Comparison of ENCODE assay signal across 9 cellular contexts in the genomic region with DNA sequence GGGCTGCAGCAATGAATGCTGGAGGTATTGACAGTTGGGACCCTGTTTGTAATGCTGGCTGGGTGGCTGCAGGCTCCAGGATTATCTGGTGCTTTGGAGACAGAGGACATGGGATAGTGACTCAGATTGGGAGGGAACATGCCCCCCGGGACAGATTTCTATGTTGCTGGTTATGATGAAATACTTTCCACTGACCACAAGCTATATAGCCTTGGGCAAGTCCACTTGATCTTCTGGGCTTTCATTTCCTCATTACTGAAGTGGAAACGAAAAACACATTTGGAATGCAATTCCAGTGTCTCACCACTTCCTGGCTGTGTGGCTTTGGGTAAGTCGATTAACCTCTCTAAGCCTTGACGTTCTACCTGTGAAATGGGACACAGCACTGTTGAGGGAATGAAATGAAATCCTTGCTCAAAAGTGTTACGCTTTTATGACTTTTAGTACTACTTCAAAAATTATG. TPM values are rescaled to one million over a fixed set of nuclear protein-coding genes. Genes with fewer than 3 reads are reported as not detected.
DNase-seq lines count a peak whose midpoint lies in the region; ATAC-seq and TF ChIP-seq lines count a peak whose summit lies in the region.
"Had no signal": no experiment of that assay in that cellular context is flagged by ENCODE, and none has a peak within 500 bp of the region (broad histone marks: within the 10 kb centered on the region; RNA-seq: fewer than 3 reads in every experiment).

No MANE protein-coding gene starts in this region.

- H3K4me1 Mint-ChIP-seq in naive thymus-derived CD8-positive, alpha-beta T cell = peaks cover 9 to 38% (median 28%) of the 10 kb centered on the region in 4 donors

- H3K27ac ChIP-seq in breast epithelium (peak overlapping the region; percentile 7 to 73), mesendoderm (ENCODE audit: low read depth, low read length) (no peak overlapping the region)

- TF ChIP-seq CTCF in AG04449 (IDR thresholded peaks at IDR 0.05; ENCODE audit: insufficient read depth, low read length, missing control alignments) = no peak
- peak in 2 of 3 donors; percentile 51 to 53 for TF ChIP-seq CTCF in breast epithelium (IDR thresholded peaks at IDR 0.05)

- no peak overlapping the region for H2BK5ac ChIP-seq in mesendoderm (ENCODE audit: low read length)

- H4K8ac ChIP-seq in mesendoderm (ENCODE audit: low read depth, low read length) = no peak overlapping the region

- POLR2A ChIA-PET in AG04449 (lab: Yijun Ruan, JAX) = no interaction called here
- POLR2A ChIA-PET in naive thymus-derived CD8-positive, alpha-beta T cell (lab: Charles Lee) = no interaction called here

- no peak overlapping the region for H3K4me2 ChIP-seq in mesendoderm (ENCODE audit: low read length)

- H2BK120ac ChIP-seq in mesendoderm (ENCODE audit: low read depth, low read length) = no peak overlapping the region

- CTCF ChIA-PET in AG04449 (lab: Yijun Ruan, JAX) = interaction anchor here (1.8 kb wide), 1 partner anchor 18 kb away, joined by 7 read pairs; no protein-coding TSS in a partner anchor

- H3K27me3 Mint-ChIP-seq in naive thymus-derived CD8-positive, alpha-beta T cell = no peaks in the 10 kb centered on the region
- H3K27me3 Mint-ChIP-seq: central memory CD8-positive, alpha-beta T cell had no signal

- no peak overlapping the region for H3K23ac ChIP-seq in mesendoderm (ENCODE audit: low read length)

- H3K4me3 ChIP-seq in AG04449 (ENCODE audit: low read depth, low read length) (no peak overlapping the region), breast epithelium (no peak overlapping the region), mesendoderm (ENCODE audit: low read length) (no peak overlapping the region)

- no peaks in the 10 kb centered on the region for H3K9me3 Mint-ChIP-seq in naive thymus-derived CD8-positive, alpha-beta T cell
- H3K9me3 Mint-ChIP-seq: central memory CD8-positive, alpha-beta T cell had no signal

- no peak overlapping the region for H3K4me3 Mint-ChIP-seq in naive thymus-derived CD8-positive, alpha-beta T cell
- H3K4me3 Mint-ChIP-seq: central memory CD8-positive, alpha-beta T cell had no signal

- H3K18ac ChIP-seq in mesendoderm (ENCODE audit: low read length) = no peak overlapping the region

- no peaks in the 10 kb centered on the region for H3K27me3 ChIP-seq in breast epithelium
- no peaks in the 10 kb centered on the region for H3K27me3 ChIP-seq in mesendoderm (ENCODE audit: insufficient read depth, low read length, poor library complexity)

- H3K27ac Mint-ChIP-seq in naive thymus-derived CD8-positive, alpha-beta T cell = peak overlapping the region in 2 of 10 donors; percentile 6 to 38

- H3K9ac ChIP-seq in mesendoderm (ENCODE audit: low read length) = no peak overlapping the region

- no CpG with 5 or more reads among the region's 5 CpGs for WGBS in mesendoderm (ENCODE audit: extremely low coverage, insufficient coverage, low lambda C conversion rate)

- H3K9me3 ChIP-seq in breast epithelium = no peaks in the 10 kb centered on the region

- no peak overlapping the region for H3K56ac ChIP-seq in mesendoderm (ENCODE audit: low read length)

- intact Hi-C loops in breast epithelium (cut with DNase I; ENCODE audit: low total_unique reads) = no loop called here

- no peak overlapping the region for H2BK15ac ChIP-seq in mesendoderm (replicated peaks; ENCODE audit: low read depth)

- no peaks in the 10 kb centered on the region for H3K79me2 ChIP-seq in mesendoderm (ENCODE audit: control insufficient read depth, insufficient read depth, low read length)

- no peak overlapping the region for H4K5ac ChIP-seq in mesendoderm (ENCODE audit: low read length)

- TF ChIP-seq POLR2A in breast epithelium (IDR thresholded peaks at IDR 0.05) = no peak

- no peaks in the 10 kb centered on the region for H3K36me3 Mint-ChIP-seq in naive thymus-derived CD8-positive, alpha-beta T cell

- peak; percentile 55 for ATAC-seq in GM21529 (IDR thresholded peaks at IDR 0.05; ENCODE audit: unreplicated experiment)
- no peak for ATAC-seq in naive thymus-derived CD8-positive, alpha-beta T cell

- peak; percentile 96 for DNase-seq in AG04449 (ENCODE audit: low read depth, low spot score)
- peak; percentile 97 for DNase-seq in NOMO-1 treated with DMSO at 0.1 percent for 48 hours (lab: John Stamatoyannopoulos, UW; ENCODE audit: unreplicated experiment)
- peak in 1 of 2 donors; percentile 75 for DNase-seq in breast epithelium (ENCODE audit: low spot score in 2 of 2)
- peak; percentile 45 for DNase-seq in mesendoderm
- no peak for DNase-seq in NCI-H1092 treated with DMSO at 0.1 percent for 48 hours (lab: John Stamatoyannopoulos, UW)
- no peak for DNase-seq in effector CD4-positive, alpha-beta T cell
- DNase-seq in naive thymus-derived CD8-positive, alpha-beta T cell = no peak

- H3K36me3 ChIP-seq in breast epithelium (no peaks in the 10 kb centered on the region), mesendoderm (ENCODE audit: control insufficient read depth, insufficient read depth, low read length) (no peaks in the 10 kb centered on the region)

- H3K79me1 ChIP-seq in mesendoderm (ENCODE audit: low read length) = no peaks in the 10 kb centered on the region

- no peaks in the 10 kb centered on the region for H3K4me1 ChIP-seq in breast epithelium
- H3K4me1 ChIP-seq in mesendoderm (ENCODE audit: control insufficient read depth, low read depth, low read length) = no peaks in the 10 kb centered on the region

- H2AK5ac ChIP-seq in mesendoderm (ENCODE audit: low read length) = no peak overlapping the region

- H3K4ac ChIP-seq in mesendoderm (ENCODE audit: low read depth, low read length) = no peak overlapping the region

RNA-seq across cellular contexts. Expression of gene TPCN1, which starts 6.3 kb away (rescaled TPM):
- 10 to 100 TPM; 46.9 to 71.7 (median 59.5) TPM for total RNA-seq in breast epithelium
- 6.1 TPM for polyA plus RNA-seq in mesendoderm (2013, experiment 1 of 2)
- polyA plus RNA-seq in mesendoderm (2013, experiment 2 of 2) = 7.0 TPM
- 10 to 100 TPM; 81.2 to 83.0 TPM for total RNA-seq in naive thymus-derived CD8-positive, alpha-beta T cell
- 10 to 100 TPM in 2 of 3 donors, 1 to 10 TPM in 1; 6.7 to 16.5 (median 11.0) TPM for polyA plus RNA-seq in naive thymus-derived CD8-positive, alpha-beta T cell

RNA-seq across cellular contexts. Expression of gene RITA1, which starts 29.4 kb away (rescaled TPM):
- total RNA-seq in breast epithelium = 10 to 100 TPM in 2 of 3 donors, 1 to 10 TPM in 1; 9.4 to 22.4 (median 15.4) TPM
- polyA plus RNA-seq in mesendoderm (2013, experiment 1 of 2) = 18.4 TPM
- polyA plus RNA-seq in mesendoderm (2013, experiment 2 of 2) = 18.4 TPM
- total RNA-seq in naive thymus-derived CD8-positive, alpha-beta T cell = 10 to 100 TPM; 12.8 to 17.1 TPM
- polyA plus RNA-seq in naive thymus-derived CD8-positive, alpha-beta T cell = 10 to 100 TPM; 22.9 to 26.2 (median 24.6) TPM

RNA-seq across cellular contexts. Expression of gene DDX54, which starts 29.7 kb away (rescaled TPM):
- 10 to 100 TPM; 51.5 to 62.1 (median 60.3) TPM for total RNA-seq in breast epithelium
- 78.4 TPM for polyA plus RNA-seq in mesendoderm (2013, experiment 1 of 2)
- polyA plus RNA-seq in mesendoderm (2013, experiment 2 of 2) = 78.6 TPM
- total RNA-seq in naive thymus-derived CD8-positive, alpha-beta T cell = 10 to 100 TPM; 76.1 to 81.8 TPM
- polyA plus RNA-seq in naive thymus-derived CD8-positive, alpha-beta T cell = 10 to 100 TPM; 17.9 to 38.2 (median 24.3) TPM

Comparison
In these comparisons a context has a peak if more than half of its experiments do, and no peak if none do; other contexts are left out.
1. DNase-seq: peak in AG04449 (single experiment), NOMO-1 treated with DMSO at 0.1 percent for 48 hours (single experiment) and mesendoderm (single experiment); none in NCI-H1092 treated with DMSO at 0.1 percent for 48 hours (single experiment), effector CD4-positive, alpha-beta T cell (single experiment) and naive thymus-derived CD8-positive, alpha-beta T cell (0 of 10).